13 cellular contexts compared by ENCODE assay signal in the genomic region with DNA sequence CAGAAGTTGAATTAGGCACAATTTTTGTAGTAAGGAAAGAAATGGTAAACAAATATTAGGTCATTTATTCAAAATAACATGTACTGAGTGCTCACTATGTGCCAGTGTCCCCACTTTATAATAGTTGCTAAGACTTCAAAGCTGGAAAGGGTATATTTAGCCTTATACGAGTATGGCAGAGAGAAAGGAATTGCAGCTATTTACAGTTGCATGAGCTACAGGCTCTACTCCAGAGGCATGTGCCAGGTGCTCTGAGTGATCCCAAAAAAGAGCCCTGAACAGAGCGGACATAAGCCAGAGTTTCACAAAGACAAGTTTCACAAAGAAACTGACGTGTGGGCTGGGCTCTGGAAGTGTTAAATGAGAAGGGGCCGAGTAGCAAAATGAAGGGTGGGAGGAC. TPM values are rescaled to one million over a fixed set of nuclear protein-coding genes. Genes with fewer than 3 reads are reported as not detected.
A peak's percentile ranks its signal among the peaks of the same experiment; 100 is the strongest.
DNase-seq lines count a peak whose midpoint lies in the region; ATAC-seq, FAIRE-seq and TF ChIP-seq lines count a peak whose summit lies in the region.
"Had no signal": no experiment of that assay in that cellular context is flagged by ENCODE, and none has a peak within 500 bp of the region (broad histone marks: within the 10 kb centered on the region; RNA-seq: fewer than 3 reads in every experiment).

No MANE protein-coding gene starts in this region.

- peaks cover 3% of the 10 kb centered on the region for H3K36me3 Mint-ChIP-seq in T-helper 2 cell treated with Interferon-gamma antibody and Interleukin-4, amounts not matched to agents 5 μg/mL and 100 μg/mL, for 36 hours (ENCODE audit: low read depth)
- H3K36me3 Mint-ChIP-seq in IgD-negative memory B cell: no peaks in the 10 kb centered on the region
- no peaks in the 10 kb centered on the region for H3K36me3 Mint-ChIP-seq in activated naive CD8-positive, alpha-beta T cell treated with anti-CD3 and anti-CD28 coated beads, Interleukin-2, amount 50 U/mL, for 24 hours (ENCODE audit: low read depth)

- H3K4me1 Mint-ChIP-seq in T-helper 2 cell treated with Interferon-gamma antibody and Interleukin-4, amounts not matched to agents 5 μg/mL and 100 μg/mL, for 36 hours (ENCODE audit: low read depth): peaks cover 59% of the 10 kb centered on the region
- H3K4me1 Mint-ChIP-seq in IgD-negative memory B cell: peaks cover 31 to 39% (median 33%) of the 10 kb centered on the region in 3 donors
- H3K4me1 Mint-ChIP-seq in activated naive CD8-positive, alpha-beta T cell treated with anti-CD3 and anti-CD28 coated beads, Interleukin-2, amount 50 U/mL, for 24 hours: no peaks in the 10 kb centered on the region

- no peaks in the 10 kb centered on the region for H3K9me3 Mint-ChIP-seq in T-helper 2 cell treated with Interferon-gamma antibody and Interleukin-4, amounts not matched to agents 5 μg/mL and 100 μg/mL, for 36 hours
- H3K9me3 Mint-ChIP-seq in IgD-negative memory B cell: no peaks in the 10 kb centered on the region
- no peaks in the 10 kb centered on the region for H3K9me3 Mint-ChIP-seq in activated naive CD8-positive, alpha-beta T cell treated with anti-CD3 and anti-CD28 coated beads, Interleukin-2, amount 50 U/mL, for 24 hours

- TF ChIP-seq POLR2A in GM12891 (IDR thresholded peaks at IDR 0.05; ENCODE audit: low read depth, low read length): no peak

- ATAC-seq in activated naive CD8-positive, alpha-beta T cell treated with anti-CD3 and anti-CD28 coated beads, Interleukin-2, amount 50 U/mL, for 24 hours: no peak
- ATAC-seq in HG03025 (IDR thresholded peaks at IDR 0.05; ENCODE audit: low FRiP score, unreplicated experiment): no peak
- ATAC-seq: gastrocnemius medialis had no signal

- H3K27ac Mint-ChIP-seq in T-helper 2 cell treated with Interferon-gamma antibody and Interleukin-4, amounts not matched to agents 5 μg/mL and 100 μg/mL, for 36 hours: peak overlapping the region; percentile 89
- H3K27ac Mint-ChIP-seq in IgD-negative memory B cell: peak overlapping the region in 2 of 3 donors; percentile 15 to 63
- peak overlapping the region; percentile 98 for H3K27ac Mint-ChIP-seq in activated naive CD8-positive, alpha-beta T cell treated with anti-CD3 and anti-CD28 coated beads, Interleukin-2, amount 50 U/mL, for 24 hours

- peak overlapping the region; percentile 67 for H3K4me3 Mint-ChIP-seq in T-helper 2 cell treated with Interferon-gamma antibody and Interleukin-4, amounts not matched to agents 5 μg/mL and 100 μg/mL, for 36 hours
- peak overlapping the region in 1 of 4 donors; percentile 24 for H3K4me3 Mint-ChIP-seq in IgD-negative memory B cell
- peak overlapping the region; percentile 73 for H3K4me3 Mint-ChIP-seq in activated naive CD8-positive, alpha-beta T cell treated with anti-CD3 and anti-CD28 coated beads, Interleukin-2, amount 50 U/mL, for 24 hours

- DNase-seq in T-helper 2 cell treated with Interferon-gamma antibody and Interleukin-4, amounts not matched to agents 5 μg/mL and 100 μg/mL, for 36 hours (ENCODE audit: low spot score): peak; percentile 30
- no peak for DNase-seq in T-helper 2 cell
- no peak for DNase-seq in activated naive CD8-positive, alpha-beta T cell treated with anti-CD3 and anti-CD28 coated beads, Interleukin-2, amount 50 U/mL, for 24 hours
- peak; percentile 24 for DNase-seq in myocyte (ENCODE audit: low read depth)
- no peak for DNase-seq in NCI-H69 (lab: John Stamatoyannopoulos, UW)
- DNase-seq in GM12891 (ENCODE audit: insufficient read length, low spot score): no peak
- DNase-seq: gastrocnemius medialis, thyroid gland had no signal

- no peaks in the 10 kb centered on the region for H3K27me3 Mint-ChIP-seq in T-helper 2 cell treated with Interferon-gamma antibody and Interleukin-4, amounts not matched to agents 5 μg/mL and 100 μg/mL, for 36 hours (ENCODE audit: low read depth)
- H3K27me3 Mint-ChIP-seq in IgD-negative memory B cell: no peaks in the 10 kb centered on the region
- no peaks in the 10 kb centered on the region for H3K27me3 Mint-ChIP-seq in activated naive CD8-positive, alpha-beta T cell treated with anti-CD3 and anti-CD28 coated beads, Interleukin-2, amount 50 U/mL, for 24 hours

- FAIRE-seq in GM12891 (lab: Jason Lieb, UNC): no peak
- FAIRE-seq: A204.1, D721Med had no signal

TF ChIP-seq in GM12891, 5 proteins besides CTCF, POLR2A, EP300 and RAD21:
- TF ChIP-seq POU2F2 (IDR thresholded peaks at IDR 0.05; ENCODE audit: low read depth, low read length) (no peak), POLR2AphosphoS5 (IDR thresholded peaks at IDR 0.05; ENCODE audit: low read depth, low read length) (no peak), TAF1 (IDR thresholded peaks at IDR 0.05; ENCODE audit: low read depth, low read length) (no peak), SPI1 (IDR thresholded peaks at IDR 0.05; ENCODE audit: low read depth, low read length) (no peak), PAX5 (IDR thresholded peaks at IDR 0.05; ENCODE audit: insufficient read depth, low read length, severe bottlenecking) (no peak)
TF ChIP-seq in GM12891: peak in this region for 0.

RNA-seq across cellular contexts. Expression of a gene that starts 40.8 kb away (rescaled TPM):
- polyA plus RNA-seq in IgD-negative memory B cell: 0.63 TPM
- not detected in 2 replicates for total RNA-seq in myocyte
- not detected for polyA plus RNA-seq in myocyte (2012)
- polyA plus RNA-seq in GM12891 (2012; ENCODE audit: low read depth, missing spikeins): 0.10 TPM
- total RNA-seq: gastrocnemius medialis had no signal
- polyA plus RNA-seq: neural cell had no signal

Comparison
In these comparisons a context has a peak if more than half of its experiments do, and no peak if none do; other contexts are left out.
1. DNase-seq: peak in T-helper 2 cell treated with Interferon-gamma antibody and Interleukin-4, amounts not matched to agents 5 μg/mL and 100 μg/mL, for 36 hours (single experiment) and myocyte (single experiment); none in T-helper 2 cell (0 of 5), activated naive CD8-positive, alpha-beta T cell treated with anti-CD3 and anti-CD28 coated beads, Interleukin-2, amount 50 U/mL, for 24 hours (single experiment), NCI-H69 (single experiment) and GM12891 (single experiment).
2. H3K27ac Mint-ChIP-seq: peak in every context shown above with its lines; median percentile 98 in activated naive CD8-positive, alpha-beta T cell treated with anti-CD3 and anti-CD28 coated beads, Interleukin-2, amount 50 U/mL, for 24 hours; 89 in T-helper 2 cell treated with Interferon-gamma antibody and Interleukin-4, amounts not matched to agents 5 μg/mL and 100 μg/mL, for 36 hours; 39 in IgD-negative memory B cell.